Comparison of ENCODE assay signal across 8 cellular contexts in genomic region chr3:25661694-25662455, GRCh38. TPM values are rescaled to one million over a fixed set of nuclear protein-coding genes. Genes with fewer than 3 reads are reported as not detected.
A peak's percentile ranks its signal among the peaks of the same experiment; 100 is the strongest.
DNase-seq lines count a peak whose midpoint lies in the region; TF ChIP-seq lines count a peak whose summit lies in the region.

No MANE protein-coding gene starts in this region.

- peaks cover 26% of the 10 kb centered on the region for H3F3A ChIP-seq in MM.1S (ENCODE audit: insufficient read depth, low read length)

- no peaks in the 10 kb centered on the region for H3K27me3 Mint-ChIP-seq in osteocyte (ENCODE audit: unreplicated experiment)

- no peak overlapping the region for H2AFZ ChIP-seq in MM.1S (ENCODE audit: low read length)

- no peaks in the 10 kb centered on the region for H3K9me2 ChIP-seq in MM.1S (replicated peaks; ENCODE audit: insufficient read depth, low read length)

- H3K4me2 ChIP-seq in MM.1S (ENCODE audit: low read depth, low read length), result peak overlapping the region; percentile 95

- peaks cover 69% of the 10 kb centered on the region for H3K79me2 ChIP-seq in MM.1S (ENCODE audit: low read length)

- H3K27me3 ChIP-seq in MM.1S (replicated peaks; ENCODE audit: insufficient read depth, low read length) (no peaks in the 10 kb centered on the region), dorsolateral prefrontal cortex (no peaks in the 10 kb centered on the region)

- H3K27ac Mint-ChIP-seq in osteocyte (ENCODE audit: unreplicated experiment), result no peak overlapping the region

- peaks cover 59% of the 10 kb centered on the region for H3K4me1 Mint-ChIP-seq in osteocyte (ENCODE audit: unreplicated experiment)

- H3K9ac ChIP-seq in MM.1S (ENCODE audit: low read length), result peak overlapping the region; percentile 77

- H3K36me3 Mint-ChIP-seq in osteocyte (ENCODE audit: unreplicated experiment), result peaks cover 4% of the 10 kb centered on the region

- H3K27ac ChIP-seq in MM.1S (ENCODE audit: low read length) (peak overlapping the region; percentile 89; the same call in 1 of the 2 replicates), dorsolateral prefrontal cortex (peak overlapping the region in 35 of 59 donors; percentile 2 to 99 (median 97))

- TF ChIP-seq CTCF in GM10266 (IDR thresholded peaks at IDR 0.05; ENCODE audit: control insufficient read depth, insufficient read depth, low read depth, missing control alignments) (peak; percentile 34), MM.1S (IDR thresholded peaks at IDR 0.05; ENCODE audit: low read length) (peak; percentile 42), dorsolateral prefrontal cortex (IDR thresholded peaks at IDR 0.05 in 54 of 56, conservative IDR thresholded peaks at IDR 0.05 in 2 of 56; ENCODE audit: low read depth in 1 of 56, partially characterized antibody in 56 of 56) (peak in 26 of 56 donors; percentile 3 to 46 (median 18)), osteocyte (IDR thresholded peaks at IDR 0.05) (no peak)

- H3K36me3 ChIP-seq in MM.1S (replicated peaks; ENCODE audit: insufficient read depth, low read length), result no peaks in the 10 kb centered on the region

- peaks cover 12% of the 10 kb centered on the region; the same call in 1 of the 2 replicates for H4K20me1 ChIP-seq in MM.1S (ENCODE audit: insufficient read depth, low read length)

- peak overlapping the region; percentile 74 for H3K4me3 ChIP-seq in MM.1S (ENCODE audit: low read length)
- peak overlapping the region; percentile 61 to 92 (median 80) for H3K4me3 ChIP-seq in dorsolateral prefrontal cortex

- peaks cover 36% of the 10 kb centered on the region for H3K4me1 ChIP-seq in MM.1S (ENCODE audit: low read length)

- no peaks in the 10 kb centered on the region for H3K9me3 Mint-ChIP-seq in osteocyte (ENCODE audit: unreplicated experiment)

- H3K4me3 Mint-ChIP-seq in osteocyte (ENCODE audit: unreplicated experiment), result peak overlapping the region; percentile 36

- no peaks in the 10 kb centered on the region for H3K9me3 ChIP-seq in MM.1S (replicated peaks; ENCODE audit: insufficient read depth, low read length)

- intact Hi-C loops in dorsolateral prefrontal cortex (cut with DNase I), result loop anchor here in 1 of 2 donors (5.0 kb wide), 1 partner anchor 120 kb away; the partner anchor contains the start of gene NGLY1

- DNase-seq in GM10266 (ENCODE audit: extremely low spot score) (no peak), MM.1S (peak; percentile 58), dorsolateral prefrontal cortex (no peak), osteocyte (ENCODE audit: extremely low spot score, unreplicated experiment) (no peak), cerebellar nuclear complex (lab: John Stamatoyannopoulos, UW) (no peak), NCI-H1417 treated with DMSO at 0.1 percent for 48 hours (lab: John Stamatoyannopoulos, UW) (no peak), HK-2 (ENCODE audit: unreplicated experiment) (no peak)
- DNase-seq in stimulated activated CD4-positive, alpha-beta T cell treated with anti-CD3 and anti-CD28 coated beads, Interleukin-1b, Interleukin-23, amount 100 ng/mL, for 48 hours, result no peak

RNA-seq across cellular contexts. Expression of gene TOP2B, which starts 2.8 kb away (rescaled TPM):
- 100 to 1,000 TPM in 113 of 120 experiments, 10 to 100 TPM in 7; 80.7 to 162 (median 127) TPM for total RNA-seq in dorsolateral prefrontal cortex
- 90.1 and 99.5 TPM in 2 replicates for total RNA-seq in osteocyte
